26 cellular contexts compared by ENCODE assay signal in genomic region chr17:83018658-83019193, GRCh38.
"Had no signal": no experiment of that assay in that cellular context is flagged by ENCODE, and none has a peak within 500 bp of the region (broad histone marks: within the 10 kb centered on the region; RNA-seq: fewer than 3 reads in every experiment).

No MANE protein-coding gene starts in this region.

- H3K9ac ChIP-seq: neural progenitor cell had no signal

- ATAC-seq: left colon; natural killer cell; pancreas; psoas muscle; right lobe of liver; stimulated activated memory B cell treated with anti-CD40 and anti-IgM and Interleukin-4, amounts not matched to agents 10 μg/mL and 1 μg/mL and 100 μg/mL, for 72 hours; stimulated activated naive CD8-positive, alpha-beta T cell treated with anti-CD3 and anti-CD28 coated beads, Interleukin-15, amount 100 ng/mL, for 72 hours had no signal

- H3K36me3 Mint-ChIP-seq: naive B cell, natural killer cell had no signal

- H3K27me3 ChIP-seq: hepatocyte, neural progenitor cell, pancreas, right lobe of liver, tibial nerve, uterus had no signal

- H3K36me3 ChIP-seq: left ventricle myocardium inferior, neural progenitor cell, pancreas, right lobe of liver, uterus had no signal

- H3K9me3 ChIP-seq: left ventricle myocardium inferior, pancreas, psoas muscle, right lobe of liver, tibial nerve, uterus had no signal

- H3K27ac ChIP-seq: hepatocyte, left ventricle myocardium inferior, neural progenitor cell, pancreas, psoas muscle, right lobe of liver, tibial nerve, uterus had no signal

- H3K27me3 Mint-ChIP-seq: naive B cell; stimulated activated memory B cell treated with anti-CD40 and anti-IgM and Interleukin-4, amounts not matched to agents 10 μg/mL and 1 μg/mL and 100 μg/mL, for 72 hours; stimulated activated naive CD8-positive, alpha-beta T cell treated with anti-CD3 and anti-CD28 coated beads, Interleukin-15, amount 100 ng/mL, for 72 hours; type B pancreatic cell had no signal

- H3K4me3 Mint-ChIP-seq: mesothelial cell of epicardium; naive B cell; natural killer cell; nephron progenitor cell; neural progenitor cell; stimulated activated memory B cell treated with anti-CD40 and anti-IgM and Interleukin-4, amounts not matched to agents 10 μg/mL and 1 μg/mL and 100 μg/mL, for 72 hours; stimulated activated naive CD8-positive, alpha-beta T cell treated with anti-CD3 and anti-CD28 coated beads, Interleukin-15, amount 100 ng/mL, for 72 hours; type B pancreatic cell had no signal

- H3K9me3 Mint-ChIP-seq: naive B cell; natural killer cell; stimulated activated memory B cell treated with anti-CD40 and anti-IgM and Interleukin-4, amounts not matched to agents 10 μg/mL and 1 μg/mL and 100 μg/mL, for 72 hours; stimulated activated naive CD8-positive, alpha-beta T cell treated with anti-CD3 and anti-CD28 coated beads, Interleukin-15, amount 100 ng/mL, for 72 hours; type B pancreatic cell had no signal

- DNase-seq: kidney; left colon; left ventricle myocardium inferior; mesendoderm; naive B cell; natural killer cell; nephron progenitor cell; pancreas; psoas muscle; right lobe of liver; stimulated activated CD4-positive, alpha-beta T cell treated with anti-CD3 and anti-CD28 coated beads, Interleukin-1b, Interleukin-23, amount 100 ng/mL, for 48 hours; stimulated activated CD4-positive, alpha-beta T cell treated with anti-CD3 and anti-CD28 coated beads, Interleukin-2, amount 100 ng/mL, for 48 hours; stimulated activated CD4-positive, alpha-beta T cell treated with anti-CD3 and anti-CD28 coated beads, Interleukin-4, amount 100 ng/mL, for 4 hours; stimulated activated CD8-positive, alpha-beta memory T cell treated with anti-CD3 and anti-CD28 coated beads, Interleukin-4, amount 100 ng/mL, for 48 hours; stimulated activated naive CD4-positive, alpha-beta T cell treated with Interleukin-2 at 50 U/mL for 16 hours; stimulated activated naive CD8-positive, alpha-beta T cell treated with anti-CD3 and anti-CD28 coated beads, Interleukin-15, amount 100 ng/mL, for 72 hours; substantia nigra; uterus had no signal

- H3K4me1 Mint-ChIP-seq: mesothelial cell of epicardium; natural killer cell; stimulated activated memory B cell treated with anti-CD40 and anti-IgM and Interleukin-4, amounts not matched to agents 10 μg/mL and 1 μg/mL and 100 μg/mL, for 72 hours had no signal

- H3K4me3 ChIP-seq: hepatocyte, left ventricle myocardium inferior, lung, neural progenitor cell, pancreas, psoas muscle, right lobe of liver, smooth muscle cell, tibial nerve, uterus had no signal

- H3K4me1 ChIP-seq: left ventricle myocardium inferior, neural progenitor cell, pancreas, psoas muscle, right lobe of liver, tibial nerve, uterus had no signal

- H3K27ac Mint-ChIP-seq: mesothelial cell of epicardium; natural killer cell; nephron progenitor cell; neural progenitor cell; stimulated activated memory B cell treated with anti-CD40 and anti-IgM and Interleukin-4, amounts not matched to agents 10 μg/mL and 1 μg/mL and 100 μg/mL, for 72 hours; type B pancreatic cell had no signal
